17 cellular contexts compared by ENCODE assay signal in the genomic region with DNA sequence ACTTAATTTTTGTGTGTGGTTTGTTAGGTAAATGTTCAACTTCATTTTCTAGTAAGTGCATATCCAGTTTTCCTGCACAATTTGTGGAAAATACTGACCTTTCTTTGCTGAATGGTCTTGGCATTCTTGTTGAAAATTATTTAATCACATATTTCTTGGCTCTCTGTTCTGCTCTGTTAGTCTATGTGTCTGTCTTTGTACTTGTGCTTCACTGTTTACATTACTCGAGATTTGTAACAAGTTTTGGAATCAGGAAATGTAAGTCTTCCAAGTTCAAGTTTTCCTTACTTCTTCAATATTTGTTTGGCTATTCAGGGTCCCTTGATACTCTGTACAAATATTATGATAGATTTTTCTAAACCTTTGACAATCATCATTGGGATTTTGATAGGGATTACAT.
"Had no signal": no experiment of that assay in that cellular context is flagged by ENCODE, and none has a peak within 500 bp of the region (broad histone marks: within the 10 kb centered on the region; RNA-seq: fewer than 3 reads in every experiment).

No MANE protein-coding gene starts in this region.

- H3K9me2 ChIP-seq: SK-N-SH had no signal

- H3K27ac ChIP-seq: RWPE1 had no signal

- H3K9me3 ChIP-seq: MG63 had no signal

- H3K4me3 ChIP-seq: MG63 had no signal

- ATAC-seq: Panc1, PC-3 had no signal

- H3K9ac ChIP-seq: SK-N-SH had no signal

- H3K27me3 ChIP-seq: MG63 had no signal

- H3K4me2 ChIP-seq: SK-N-SH had no signal

- DNase-seq: KBM-7, MG63, NCI-H1092, NCI-H1105 treated with DMSO at 0.1 percent for 48 hours, NCI-H1436, NCI-H187, NCI-H2029 treated with DMSO at 0.1 percent for 48 hours, NCI-H2227 treated with DMSO at 0.1 percent for 48 hours, NCI-H524, NCI-H69, NCI-H774, PC-3, SHP77, SK-N-SH, SW 1271 had no signal

- H3K36me3 ChIP-seq: MG63 had no signal
